Comparison of ENCODE assay signal across 1 cellular context in genomic region chr1:1232801-1233566, GRCh38.
TF ChIP-seq lines count a peak whose summit lies in the region.

No MANE protein-coding gene starts in this region.

TF ChIP-seq in GM12878, 131 proteins besides CTCF, POLR2A, EP300 and RAD21:
- TF ChIP-seq PBX3 (IDR thresholded peaks at IDR 0.05; ENCODE audit: insufficient replicate concordance, low read depth, low read length): no peak
- TF ChIP-seq FOXM1 (IDR thresholded peaks at IDR 0.05; ENCODE audit: low read depth, low read length): no peak
- TF ChIP-seq EED (IDR thresholded peaks at IDR 0.05; ENCODE audit: low read depth): no peak
- TF ChIP-seq SUZ12 (IDR thresholded peaks at IDR 0.05; ENCODE audit: unreplicated experiment): no peak
- no peak for TF ChIP-seq SREBF2 (IDR thresholded peaks at IDR 0.05; ENCODE audit: low read length)
- TF ChIP-seq RELA (IDR thresholded peaks at IDR 0.05; ENCODE audit: borderline replicate concordance, partially characterized antibody): no peak
- TF ChIP-seq JUND (IDR thresholded peaks at IDR 0.05; ENCODE audit: low read depth, low read length): no peak
- TF ChIP-seq E4F1 (IDR thresholded peaks at IDR 0.05; ENCODE audit: borderline replicate concordance, partially characterized antibody): no peak
- no peak for TF ChIP-seq PAX5 (IDR thresholded peaks at IDR 0.05; ENCODE audit: borderline replicate concordance, low read depth, low read length)
